In the genomic region with DNA sequence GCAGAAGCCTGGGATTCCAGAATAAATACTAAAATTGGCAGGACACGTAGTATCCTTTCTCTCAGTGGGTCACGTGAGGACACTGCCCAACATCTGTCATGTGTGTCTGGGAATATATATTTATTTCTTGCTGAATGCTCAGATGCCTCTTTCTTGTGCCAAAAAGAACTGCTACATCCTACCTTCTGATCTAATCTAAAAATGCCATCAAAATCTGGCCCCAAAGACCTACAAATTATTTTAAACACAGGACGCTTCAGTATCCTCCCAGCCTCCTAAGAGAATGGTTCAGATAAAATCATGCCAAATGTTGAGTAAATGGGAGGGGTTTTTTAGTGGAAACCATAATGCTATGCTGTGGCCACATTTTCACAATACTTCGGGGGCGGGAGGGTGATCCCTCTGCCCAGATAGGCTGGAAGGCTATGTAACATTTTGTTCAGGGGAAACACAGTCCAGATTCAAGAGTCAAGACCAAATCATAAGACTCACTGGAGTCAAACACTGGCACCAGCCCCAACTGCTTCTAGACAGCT, we compare ENCODE assay signal across 8 cellular contexts. TPM values are rescaled to one million over a fixed set of nuclear protein-coding genes. Genes with fewer than 3 reads are reported as not detected.
DNase-seq lines count a peak whose midpoint lies in the region; ATAC-seq, FAIRE-seq and TF ChIP-seq lines count a peak whose summit lies in the region.

No MANE protein-coding gene starts in this region.

- peak; percentile 36 for ATAC-seq in activated CD4-positive, alpha-beta T cell treated with anti-CD3 and anti-CD28 coated beads for 36 hours
- no peak for ATAC-seq in GM12878
- ATAC-seq in lower lobe of right lung = peak; percentile 75 to 84
- ATAC-seq in GM19467 (IDR thresholded peaks at IDR 0.05; ENCODE audit: unreplicated experiment) = no peak
- no peak for ATAC-seq in HG03457 (IDR thresholded peaks at IDR 0.05; ENCODE audit: unreplicated experiment)

- H3K27me3 ChIP-seq in GM12878 (replicated peaks in 1 of 2; ENCODE audit: control insufficient read depth in 2 of 2, insufficient read depth in 2 of 2, low read length in 1 of 2) (no peaks in the 10 kb centered on the region), lower lobe of right lung (ENCODE audit: low read depth) (no peaks in the 10 kb centered on the region), tibial nerve (no peaks in the 10 kb centered on the region)

- no peaks in the 10 kb centered on the region for H3K79me2 ChIP-seq in GM12878 (ENCODE audit: control insufficient read depth, insufficient read depth, low read length)

- peak overlapping the region; percentile 72 for H3K27ac Mint-ChIP-seq in activated CD4-positive, alpha-beta T cell treated with anti-CD3 and anti-CD28 coated beads for 36 hours

- TF ChIP-seq CTCF in GM12878 (IDR thresholded peaks at IDR 0.05 in 2 of 3, conservative IDR thresholded peaks at IDR 0.05 in 1 of 3; ENCODE audit: control insufficient read depth in 2 of 3, extremely low read depth in 1 of 3, insufficient read depth in 1 of 3, low read depth in 3 of 3, low read length in 3 of 3) (no peak), lower lobe of right lung (IDR thresholded peaks at IDR 0.05) (no peak), tibial nerve (IDR thresholded peaks at IDR 0.05) (no peak)

- no peak for TF ChIP-seq POLR2A in GM12878 (IDR thresholded peaks at IDR 0.05; ENCODE audit: low read depth, low read length)
- peak in 1 of 2 donors; percentile 15 for TF ChIP-seq POLR2A in tibial nerve (IDR thresholded peaks at IDR 0.05)

- no peaks in the 10 kb centered on the region for H3K9me3 ChIP-seq in GM12878 (replicated peaks; ENCODE audit: control insufficient read depth, insufficient read depth, low read length)
- no peaks in the 10 kb centered on the region for H3K9me3 ChIP-seq in lower lobe of right lung
- no peaks in the 10 kb centered on the region for H3K9me3 ChIP-seq in tibial nerve

- H4K20me1 ChIP-seq in GM12878 (ENCODE audit: control insufficient read depth, insufficient read depth) = no peaks in the 10 kb centered on the region

- intact Hi-C loops in activated CD4-positive, alpha-beta T cell treated with anti-CD3 and anti-CD28 coated beads for 36 hours (cut with DNase I, micrococcal nuclease) = no loop called here
- intact Hi-C loops in GM12878 (cut with micrococcal nuclease; ENCODE audit: unreplicated experiment) (no loop called here), lower lobe of right lung (cut with DNase I) (no loop called here)

- no peak overlapping the region for H2AFZ ChIP-seq in GM12878 (ENCODE audit: control insufficient read depth, low read depth, low read length)

- POLR2A ChIA-PET in activated CD4-positive, alpha-beta T cell treated with anti-CD3 and anti-CD28 coated beads for 36 hours (lab: Charles Lee) = no interaction called here
- POLR2A ChIA-PET in GM12878 (lab: Charles Lee) = interaction anchor here (1.0 kb wide), 1 partner anchor 134 kb away, joined by 7 read pairs; no protein-coding TSS in a partner anchor

- no peak overlapping the region for H3K9ac ChIP-seq in GM12878 (ENCODE audit: control insufficient read depth, insufficient read depth, low read length)

- H3K4me3 Mint-ChIP-seq in activated CD4-positive, alpha-beta T cell treated with anti-CD3 and anti-CD28 coated beads for 36 hours = no peak overlapping the region

- H3K4me1 ChIP-seq in GM12878 (ENCODE audit: control insufficient read depth, insufficient read depth, low read length) = no peaks in the 10 kb centered on the region; the same call in 1 of the 2 replicates
- peaks cover 55% of the 10 kb centered on the region for H3K4me1 ChIP-seq in lower lobe of right lung
- H3K4me1 ChIP-seq in tibial nerve = peaks cover 5 to 64% (median 47%) of the 10 kb centered on the region in 4 donors

- H3K4me3 ChIP-seq in GM12878 (no peak overlapping the region), lower lobe of right lung (no peak overlapping the region), tibial nerve (no peak overlapping the region)

- H3K36me3 Mint-ChIP-seq in activated CD4-positive, alpha-beta T cell treated with anti-CD3 and anti-CD28 coated beads for 36 hours (ENCODE audit: low read depth) = peaks cover 31% of the 10 kb centered on the region

- no peaks in the 10 kb centered on the region for H3K9me3 Mint-ChIP-seq in activated CD4-positive, alpha-beta T cell treated with anti-CD3 and anti-CD28 coated beads for 36 hours (ENCODE audit: low read depth)

- TF ChIP-seq EP300 in GM12878 (IDR thresholded peaks at IDR 0.05; ENCODE audit: borderline replicate concordance in 1 of 2, control insufficient read depth in 1 of 2, low read depth in 2 of 2, low read length in 2 of 2) (no peak), tibial nerve (IDR thresholded peaks at IDR 0.05) (peak; percentile 66 to 95)

- H3K27ac ChIP-seq in GM12878 (ENCODE audit: control insufficient read depth, insufficient read depth) (no peak overlapping the region), lower lobe of right lung (peak overlapping the region; percentile 73), tibial nerve (peak overlapping the region; percentile 63 to 92 (median 84))

- no peak for FAIRE-seq in GM12878 (lab: Jason Lieb, UNC)

- in situ Hi-C loops in GM12878 (cut with MboI) = no loop called here

- H3K27me3 Mint-ChIP-seq in activated CD4-positive, alpha-beta T cell treated with anti-CD3 and anti-CD28 coated beads for 36 hours = no peaks in the 10 kb centered on the region

- SMC1A ChIA-PET in GM12878 (lab: Charles Lee; ENCODE audit: uncharacterized antibody, unreplicated experiment) = interaction anchor here (9.0 kb wide), 1 partner anchor 132 kb away, joined by 94 read pairs; no protein-coding TSS in a partner anchor

- DNase-seq in activated CD4-positive, alpha-beta T cell treated with anti-CD3 and anti-CD28 coated beads for 36 hours = peak; percentile 26
- DNase-seq in activated CD4-positive, alpha-beta T cell treated with anti-CD3 and anti-CD28 coated beads for 1 hour = no peak
- DNase-seq in GM12878 (ENCODE audit: low read depth, low spot score) (no peak), lower lobe of right lung (peak; percentile 66), tibial nerve (ENCODE audit: low spot score in 2 of 2) (peak; percentile 82 to 89), cortex of kidney (lab: John Stamatoyannopoulos, UW) (no peak)

- CTCF ChIA-PET in activated CD4-positive, alpha-beta T cell treated with anti-CD3 and anti-CD28 coated beads for 36 hours (lab: Charles Lee) = interaction anchor here (0.7 to 1.4 kb wide), 2 partner anchors 44 to 135 kb away, joined by 4 to 8 read pairs; no protein-coding TSS in a partner anchor
- CTCF ChIA-PET in GM12878 (lab: Yijun Ruan, JAX) = interaction anchor here (1.0 to 3.6 kb wide), 2 partner anchors 134 to 376 kb away, joined by 3 to 9 read pairs; no protein-coding TSS in a partner anchor

- H3K4me1 Mint-ChIP-seq in activated CD4-positive, alpha-beta T cell treated with anti-CD3 and anti-CD28 coated beads for 36 hours = peaks cover 19% of the 10 kb centered on the region

- RAD21 ChIA-PET in GM12878 (lab: Charles Lee; ENCODE audit: unreplicated experiment) = interaction anchor here (0.7 to 8.9 kb wide), 2 partner anchors 28 to 133 kb away, joined by 3 to 133 read pairs; no protein-coding TSS in a partner anchor

- H3K36me3 ChIP-seq in GM12878 (ENCODE audit: control insufficient read depth in 2 of 2, insufficient read depth in 2 of 2, low read length in 1 of 2) (peaks cover 0 to 24% of the 10 kb centered on the region in 2 experiments), lower lobe of right lung (peaks cover 41% of the 10 kb centered on the region), tibial nerve (peaks cover 0 to 29% (median 3%) of the 10 kb centered on the region in 3 donors)

- TSS peak; percentile 11 for BruUV-seq in GM12878 (replicated peaks; lab: Mats Ljungman, UMichigan)

- no peak for TF ChIP-seq RAD21 in GM12878 (IDR thresholded peaks at IDR 0.05; ENCODE audit: insufficient read depth, low read depth, low read length)

- WGBS in GM12878 (ENCODE audit: insufficient coverage, insufficient replicate concordance, low lambda C conversion rate, missing lambda C conversion rate) = 97% methylated on average over 5 of the region's 5 CpGs
- WGBS in tibial nerve, 2 donors = 19 to 25% methylated on average over 5 of the region's 5 CpGs

- no peak overlapping the region for H3K4me2 ChIP-seq in GM12878 (ENCODE audit: control insufficient read depth, insufficient read depth)

RNA-seq across cellular contexts. Expression of a gene that starts 22.9 kb away (rescaled TPM):
- total RNA-seq in activated CD4-positive, alpha-beta T cell treated with anti-CD3 and anti-CD28 coated beads for 36 hours = 10 to 100 TPM; 13.9 to 14.2 TPM
- total RNA-seq in GM12878 (2013; cell fraction: nucleolus; rRNA removed) = 4.0 and 4.3 TPM in 2 replicates
- total RNA-seq in GM12878 (2014; rRNA removed) (2.6 and 3.6 TPM in 2 replicates), GM12878 (2014; rRNA removed; fragmentation: Illumina TruSeq; extraction: Trizol) (0.63 and 0.69 TPM in 2 replicates), GM12878 (2021) (3.2 and 3.7 TPM in 2 replicates), lower lobe of right lung (6.6 TPM), tibial nerve (100 to 1,000 TPM in 2 of 4 donors, 10 to 100 TPM in 2; 34.5 to 139 (median 83.1) TPM)
- polyA plus RNA-seq in GM12878 (2011; ENCODE audit: low read depth) = 0.80 TPM
- polyA plus RNA-seq in GM12878 (2011; rRNA removed) (0.69 and 0.87 TPM in 2 replicates), GM12878 (2014; fragmentation: Illumina TruSeq; extraction: Trizol) (1.3 and 1.9 TPM in 2 replicates), GM12878 (2014; fragmentation: Nextera tagmentation; extraction: Ambion mirVana) (under 1 TPM in 1 of 2 experiments, not detected in 1; 0.26 TPM), GM12878 (2014; rRNA removed) (5.0 and 5.4 TPM in 2 replicates), GM12878 (2016; fragmentation: Nextera tagmentation; extraction: Ambion mirVana) (1 to 10 TPM; 1.7 to 3.3 TPM)
- polyA plus RNA-seq in GM12878 (2011; cell fraction: cytosol; rRNA removed) = 0.60 and 0.99 TPM in 2 replicates
- 12.2 and 15.8 TPM in 2 replicates for polyA plus RNA-seq in GM12878 (2011; cell fraction: nucleus; rRNA removed)
- 2.5 and 2.6 TPM in 2 replicates for polyA plus RNA-seq in GM12878 (2012)
- 0.72 and 1.2 TPM in 2 replicates for polyA minus RNA-seq in GM12878 (2011; rRNA and poly(A)+ RNA removed)
- polyA minus RNA-seq in GM12878 (2011; cell fraction: cytosol; rRNA and poly(A)+ RNA removed) = not detected in 2 replicates
- 1.6 and 2.0 TPM in 2 replicates for polyA minus RNA-seq in GM12878 (2011; cell fraction: nucleus; rRNA and poly(A)+ RNA removed)

RNA-seq across cellular contexts. Expression of a gene that starts 52.7 kb away (rescaled TPM):
- 10 to 100 TPM; 17.3 to 20.2 TPM for total RNA-seq in activated CD4-positive, alpha-beta T cell treated with anti-CD3 and anti-CD28 coated beads for 36 hours
- 12.6 and 16.8 TPM in 2 replicates for total RNA-seq in GM12878 (2013; cell fraction: nucleolus; rRNA removed)
- total RNA-seq in GM12878 (2014; rRNA removed) (7.1 and 8.5 TPM in 2 replicates), GM12878 (2014; rRNA removed; fragmentation: Illumina TruSeq; extraction: Trizol) (2.5 and 2.9 TPM in 2 replicates), GM12878 (2021) (14.0 and 15.0 TPM in 2 replicates), lower lobe of right lung (6.6 TPM), tibial nerve (10 to 100 TPM; 19.0 to 50.1 (median 26.4) TPM)
- 0.56 TPM for polyA plus RNA-seq in GM12878 (2011; ENCODE audit: low read depth)
- polyA plus RNA-seq in GM12878 (2011; rRNA removed) (1.3 and 3.0 TPM in 2 replicates), GM12878 (2014; fragmentation: Illumina TruSeq; extraction: Trizol) (1.5 and 4.0 TPM in 2 replicates), GM12878 (2014; fragmentation: Nextera tagmentation; extraction: Ambion mirVana) (under 1 TPM; 0.18 to 0.53 TPM), GM12878 (2014; rRNA removed) (14.9 and 15.9 TPM in 2 replicates), GM12878 (2016; fragmentation: Nextera tagmentation; extraction: Ambion mirVana) (1 to 10 TPM; 1.6 to 2.1 TPM)
- polyA plus RNA-seq in GM12878 (2011; cell fraction: cytosol; rRNA removed) = 3.2 and 6.8 TPM in 2 replicates
- polyA plus RNA-seq in GM12878 (2011; cell fraction: nucleus; rRNA removed) = 64.3 and 77.7 TPM in 2 replicates
- polyA plus RNA-seq in GM12878 (2012) = 2.0 and 3.5 TPM in 2 replicates
- polyA minus RNA-seq in GM12878 (2011; rRNA and poly(A)+ RNA removed) = 2.6 and 5.8 TPM in 2 replicates
- 3.2 and 4.6 TPM in 2 replicates for polyA minus RNA-seq in GM12878 (2011; cell fraction: cytosol; rRNA and poly(A)+ RNA removed)
- polyA minus RNA-seq in GM12878 (2011; cell fraction: nucleus; rRNA and poly(A)+ RNA removed) = 8.9 and 16.6 TPM in 2 replicates

RNA-seq across cellular contexts. Expression of a gene that starts 56.1 kb away (rescaled TPM):
- 10 to 100 TPM; 60.5 to 74.1 TPM for total RNA-seq in activated CD4-positive, alpha-beta T cell treated with anti-CD3 and anti-CD28 coated beads for 36 hours
- total RNA-seq in GM12878 (2013; cell fraction: nucleolus; rRNA removed) = 31.4 and 40.8 TPM in 2 replicates
- total RNA-seq in GM12878 (2014; rRNA removed) = 24.2 and 30.6 TPM in 2 replicates
- 15.4 and 16.1 TPM in 2 replicates for total RNA-seq in GM12878 (2014; rRNA removed; fragmentation: Illumina TruSeq; extraction: Trizol)
- total RNA-seq in GM12878 (2021) = 45.1 and 45.3 TPM in 2 replicates
- 6.9 TPM for polyA plus RNA-seq in GM12878 (2011; ENCODE audit: low read depth)
- 11.3 and 25.6 TPM in 2 replicates for polyA plus RNA-seq in GM12878 (2011; rRNA removed)
- 19.7 and 24.9 TPM in 2 replicates for polyA plus RNA-seq in GM12878 (2011; cell fraction: cytosol; rRNA removed)
- 76.5 and 89.1 TPM in 2 replicates for polyA plus RNA-seq in GM12878 (2011; cell fraction: nucleus; rRNA removed)
- 19.0 and 19.4 TPM in 2 replicates for polyA plus RNA-seq in GM12878 (2012)
- 20.0 and 32.4 TPM in 2 replicates for polyA plus RNA-seq in GM12878 (2014; fragmentation: Illumina TruSeq; extraction: Trizol)
- polyA plus RNA-seq in GM12878 (2014; fragmentation: Nextera tagmentation; extraction: Ambion mirVana) = under 1 TPM; 0.24 to 0.58 TPM
- 33.7 and 34.2 TPM in 2 replicates for polyA plus RNA-seq in GM12878 (2014; rRNA removed)
- polyA plus RNA-seq in GM12878 (2016; fragmentation: Nextera tagmentation; extraction: Ambion mirVana) = 1 to 10 TPM; 4.4 to 4.9 TPM
- polyA minus RNA-seq in GM12878 (2011; rRNA and poly(A)+ RNA removed) = 24.4 and 31.5 TPM in 2 replicates
- 15.8 and 24.1 TPM in 2 replicates for polyA minus RNA-seq in GM12878 (2011; cell fraction: cytosol; rRNA and poly(A)+ RNA removed)
- polyA minus RNA-seq in GM12878 (2011; cell fraction: nucleus; rRNA and poly(A)+ RNA removed) = 33.0 and 56.8 TPM in 2 replicates
- 53.1 TPM for total RNA-seq in lower lobe of right lung
- 100 to 1,000 TPM in 1 of 4 donors, 10 to 100 TPM in 3; 51.3 to 100 (median 89.7) TPM for total RNA-seq in tibial nerve

Comparison
In these comparisons a context has a peak if more than half of its experiments do, and no peak if none do; other contexts are left out.
1. DNase-seq: peak in activated CD4-positive, alpha-beta T cell treated with anti-CD3 and anti-CD28 coated beads for 36 hours (single experiment), lower lobe of right lung (single experiment) and tibial nerve (2 of 2); none in activated CD4-positive, alpha-beta T cell treated with anti-CD3 and anti-CD28 coated beads for 1 hour (single experiment), GM12878 (single experiment) and cortex of kidney (single experiment).
2. ATAC-seq: peak in activated CD4-positive, alpha-beta T cell treated with anti-CD3 and anti-CD28 coated beads for 36 hours (single experiment) and lower lobe of right lung (2 of 2); none in GM12878 (single experiment), GM19467 (single experiment) and HG03457 (single experiment).